Comparison of ENCODE assay signal across 1 cellular context in the genomic region with DNA sequence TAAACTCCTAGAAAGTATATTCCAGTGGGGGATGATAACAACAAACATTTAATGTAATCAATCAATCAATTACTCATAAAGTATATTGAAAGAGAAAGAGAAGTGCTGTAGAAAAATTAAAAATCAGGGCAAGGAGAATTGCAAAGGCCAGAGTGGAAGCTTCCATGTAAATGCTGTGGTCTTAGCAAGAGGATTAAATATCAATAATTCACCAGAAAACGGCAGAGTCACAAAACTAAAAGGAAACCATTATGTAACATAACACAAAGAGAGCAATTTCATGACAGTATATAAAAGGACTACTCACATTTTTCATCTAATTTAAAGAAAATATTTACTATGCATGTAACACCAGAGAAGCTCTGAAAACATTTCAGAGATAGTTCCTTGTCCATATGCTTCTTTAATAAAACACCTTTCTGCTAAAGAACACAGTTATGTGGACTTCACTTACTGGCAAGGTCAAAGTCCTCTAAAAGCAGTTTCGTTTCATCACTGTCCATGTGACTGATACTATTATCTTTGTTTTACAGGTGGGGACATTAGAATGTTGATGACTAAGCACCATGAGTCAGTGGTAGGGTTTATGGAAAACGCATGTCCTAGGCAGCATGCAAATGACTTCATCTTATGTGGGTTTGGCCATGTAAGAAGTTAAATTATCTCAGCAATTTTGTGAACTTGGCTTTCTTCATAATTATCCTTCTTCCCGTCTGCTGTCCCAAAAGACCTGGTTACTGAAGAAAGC.
TF ChIP-seq lines count a peak whose summit lies in the region.

No MANE protein-coding gene starts in this region.

TF ChIP-seq in HEK293, 187 proteins besides CTCF, POLR2A, EP300 and RAD21 (continued from another document and continues in another):
- TF ChIP-seq ZNF280D (tag by site-specific recombination; IDR thresholded peaks at IDR 0.05) (peak; percentile 44; the same call in 1 of the 2 replicates), SCRT1 (tag by site-specific recombination; IDR thresholded peaks at IDR 0.05; ENCODE audit: borderline replicate concordance) (no peak), KLF1 (tag by site-specific recombination; IDR thresholded peaks at IDR 0.05) (no peak), ZNF184 (tag by site-specific recombination; IDR thresholded peaks at IDR 0.05) (peak; percentile 84), ZBTB49 (tag by site-specific recombination; IDR thresholded peaks at IDR 0.05; ENCODE audit: low read depth) (no peak), ZNF169 (tag by site-specific recombination; IDR thresholded peaks at IDR 0.05) (no peak), ZNF514 (tag by site-specific recombination; IDR thresholded peaks at IDR 0.05) (no peak), ZBTB21 (tag by site-specific recombination; IDR thresholded peaks at IDR 0.05) (peak; percentile 59), TSHZ1 (tag by site-specific recombination; IDR thresholded peaks at IDR 0.05; ENCODE audit: borderline replicate concordance) (peak; percentile 58; the same call in 1 of the 2 replicates), SALL2 (tag by site-specific recombination; IDR thresholded peaks at IDR 0.05; ENCODE audit: borderline replicate concordance) (no peak), ZNF24 (tag by site-specific recombination; IDR thresholded peaks at IDR 0.05) (0 out of 2 replicates have a peak, but pooled peaks have one; percentile 48), KLF8 (tag by site-specific recombination; IDR thresholded peaks at IDR 0.05) (peak; percentile 67), ZNF692 (tag by site-specific recombination; IDR thresholded peaks at IDR 0.05) (peak; percentile 65), SETDB1 (IDR thresholded peaks at IDR 0.05; ENCODE audit: insufficient read length, low read length) (peak; percentile 43), ZNF155 (tag by site-specific recombination; IDR thresholded peaks at IDR 0.05) (0 out of 2 replicates have a peak, but pooled peaks have one; percentile 27), ZNF354C (tag by site-specific recombination; IDR thresholded peaks at IDR 0.05; ENCODE audit: borderline replicate concordance, low read depth) (no peak), ZEB2 (tag by site-specific recombination; IDR thresholded peaks at IDR 0.05) (peak; percentile 75), ZSCAN5A (tag by site-specific recombination; IDR thresholded peaks at IDR 0.05) (no peak), ZNF785 (tag by site-specific recombination; IDR thresholded peaks at IDR 0.05) (no peak)
- TF ChIP-seq, protein P1, sequence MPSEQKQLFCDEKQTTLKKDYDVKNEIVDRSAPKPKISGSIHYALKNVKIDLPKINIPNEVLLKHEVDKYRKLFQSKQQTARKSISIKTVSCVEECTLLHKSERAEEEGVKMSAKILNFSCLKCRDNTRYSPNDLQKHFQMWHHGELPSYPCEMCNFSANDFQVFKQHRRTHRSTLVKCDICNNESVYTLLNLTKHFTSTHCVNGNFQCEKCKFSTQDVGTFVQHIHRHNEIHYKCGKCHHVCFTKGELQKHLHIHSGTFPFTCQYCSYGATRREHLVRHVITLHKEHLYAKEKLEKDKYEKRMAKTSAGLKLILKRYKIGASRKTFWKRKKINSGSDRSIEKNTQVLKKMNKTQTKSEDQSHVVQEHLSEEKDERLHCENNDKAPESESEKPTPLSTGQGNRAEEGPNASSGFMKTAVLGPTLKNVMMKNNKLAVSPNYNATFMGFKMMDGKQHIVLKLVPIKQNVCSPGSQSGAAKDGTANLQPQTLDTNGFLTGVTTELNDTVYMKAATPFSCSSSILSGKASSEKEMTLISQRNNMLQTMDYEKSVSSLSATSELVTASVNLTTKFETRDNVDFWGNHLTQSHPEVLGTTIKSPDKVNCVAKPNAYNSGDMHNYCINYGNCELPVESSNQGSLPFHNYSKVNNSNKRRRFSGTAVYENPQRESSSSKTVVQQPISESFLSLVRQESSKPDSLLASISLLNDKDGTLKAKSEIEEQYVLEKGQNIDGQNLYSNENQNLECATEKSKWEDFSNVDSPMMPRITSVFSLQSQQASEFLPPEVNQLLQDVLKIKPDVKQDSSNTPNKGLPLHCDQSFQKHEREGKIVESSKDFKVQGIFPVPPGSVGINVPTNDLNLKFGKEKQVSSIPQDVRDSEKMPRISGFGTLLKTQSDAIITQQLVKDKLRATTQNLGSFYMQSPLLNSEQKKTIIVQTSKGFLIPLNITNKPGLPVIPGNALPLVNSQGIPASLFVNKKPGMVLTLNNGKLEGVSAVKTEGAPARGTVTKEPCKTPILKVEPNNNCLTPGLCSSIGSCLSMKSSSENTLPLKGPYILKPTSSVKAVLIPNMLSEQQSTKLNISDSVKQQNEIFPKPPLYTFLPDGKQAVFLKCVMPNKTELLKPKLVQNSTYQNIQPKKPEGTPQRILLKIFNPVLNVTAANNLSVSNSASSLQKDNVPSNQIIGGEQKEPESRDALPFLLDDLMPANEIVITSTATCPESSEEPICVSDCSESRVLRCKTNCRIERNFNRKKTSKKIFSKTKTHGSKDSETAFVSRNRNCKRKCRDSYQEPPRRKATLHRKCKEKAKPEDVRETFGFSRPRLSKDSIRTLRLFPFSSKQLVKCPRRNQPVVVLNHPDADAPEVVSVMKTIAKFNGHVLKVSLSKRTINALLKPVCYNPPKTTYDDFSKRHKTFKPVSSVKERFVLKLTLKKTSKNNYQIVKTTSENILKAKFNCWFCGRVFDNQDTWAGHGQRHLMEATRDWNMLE (tag by site-specific recombination; conservative IDR thresholded peaks at IDR 0.05; ENCODE audit: low read depth): peak; percentile 59; the same call in 1 of the 2 replicates
- TF ChIP-seq, protein P2, sequence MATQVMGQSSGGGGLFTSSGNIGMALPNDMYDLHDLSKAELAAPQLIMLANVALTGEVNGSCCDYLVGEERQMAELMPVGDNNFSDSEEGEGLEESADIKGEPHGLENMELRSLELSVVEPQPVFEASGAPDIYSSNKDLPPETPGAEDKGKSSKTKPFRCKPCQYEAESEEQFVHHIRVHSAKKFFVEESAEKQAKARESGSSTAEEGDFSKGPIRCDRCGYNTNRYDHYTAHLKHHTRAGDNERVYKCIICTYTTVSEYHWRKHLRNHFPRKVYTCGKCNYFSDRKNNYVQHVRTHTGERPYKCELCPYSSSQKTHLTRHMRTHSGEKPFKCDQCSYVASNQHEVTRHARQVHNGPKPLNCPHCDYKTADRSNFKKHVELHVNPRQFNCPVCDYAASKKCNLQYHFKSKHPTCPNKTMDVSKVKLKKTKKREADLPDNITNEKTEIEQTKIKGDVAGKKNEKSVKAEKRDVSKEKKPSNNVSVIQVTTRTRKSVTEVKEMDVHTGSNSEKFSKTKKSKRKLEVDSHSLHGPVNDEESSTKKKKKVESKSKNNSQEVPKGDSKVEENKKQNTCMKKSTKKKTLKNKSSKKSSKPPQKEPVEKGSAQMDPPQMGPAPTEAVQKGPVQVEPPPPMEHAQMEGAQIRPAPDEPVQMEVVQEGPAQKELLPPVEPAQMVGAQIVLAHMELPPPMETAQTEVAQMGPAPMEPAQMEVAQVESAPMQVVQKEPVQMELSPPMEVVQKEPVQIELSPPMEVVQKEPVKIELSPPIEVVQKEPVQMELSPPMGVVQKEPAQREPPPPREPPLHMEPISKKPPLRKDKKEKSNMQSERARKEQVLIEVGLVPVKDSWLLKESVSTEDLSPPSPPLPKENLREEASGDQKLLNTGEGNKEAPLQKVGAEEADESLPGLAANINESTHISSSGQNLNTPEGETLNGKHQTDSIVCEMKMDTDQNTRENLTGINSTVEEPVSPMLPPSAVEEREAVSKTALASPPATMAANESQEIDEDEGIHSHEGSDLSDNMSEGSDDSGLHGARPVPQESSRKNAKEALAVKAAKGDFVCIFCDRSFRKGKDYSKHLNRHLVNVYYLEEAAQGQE (tag by site-specific recombination; IDR thresholded peaks at IDR 0.05): no peak
- TF ChIP-seq, protein P3, sequence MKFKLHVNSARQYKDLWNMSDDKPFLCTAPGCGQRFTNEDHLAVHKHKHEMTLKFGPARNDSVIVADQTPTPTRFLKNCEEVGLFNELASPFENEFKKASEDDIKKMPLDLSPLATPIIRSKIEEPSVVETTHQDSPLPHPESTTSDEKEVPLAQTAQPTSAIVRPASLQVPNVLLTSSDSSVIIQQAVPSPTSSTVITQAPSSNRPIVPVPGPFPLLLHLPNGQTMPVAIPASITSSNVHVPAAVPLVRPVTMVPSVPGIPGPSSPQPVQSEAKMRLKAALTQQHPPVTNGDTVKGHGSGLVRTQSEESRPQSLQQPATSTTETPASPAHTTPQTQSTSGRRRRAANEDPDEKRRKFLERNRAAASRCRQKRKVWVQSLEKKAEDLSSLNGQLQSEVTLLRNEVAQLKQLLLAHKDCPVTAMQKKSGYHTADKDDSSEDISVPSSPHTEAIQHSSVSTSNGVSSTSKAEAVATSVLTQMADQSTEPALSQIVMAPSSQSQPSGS (tag by site-specific recombination; IDR thresholded peaks at IDR 0.05; ENCODE audit: low read depth): 0 out of 2 replicates have a peak, but pooled peaks have one; percentile 34
